Comparison of ENCODE assay signal across 1 cellular context in genomic region chr2:8438996-8439395, GRCh38.
TF ChIP-seq lines count a peak whose summit lies in the region.

No MANE protein-coding gene starts in this region.

TF ChIP-seq in GM23338, 12 proteins besides CTCF, POLR2A, EP300 and RAD21:
- no peak for TF ChIP-seq ETS1 (IDR thresholded peaks at IDR 0.05)
- TF ChIP-seq ZNF114 (CRISPR knock-in tag; IDR thresholded peaks at IDR 0.05): no peak
- TF ChIP-seq STAT1 (IDR thresholded peaks at IDR 0.05; ENCODE audit: unreplicated experiment): no peak
- no peak for TF ChIP-seq CREB1 (CRISPR knock-in tag; IDR thresholded peaks at IDR 0.05; ENCODE audit: low read depth)
- no peak for TF ChIP-seq REST (IDR thresholded peaks at IDR 0.05; ENCODE audit: unreplicated experiment)
